9 cellular contexts compared by ENCODE assay signal in the genomic region with DNA sequence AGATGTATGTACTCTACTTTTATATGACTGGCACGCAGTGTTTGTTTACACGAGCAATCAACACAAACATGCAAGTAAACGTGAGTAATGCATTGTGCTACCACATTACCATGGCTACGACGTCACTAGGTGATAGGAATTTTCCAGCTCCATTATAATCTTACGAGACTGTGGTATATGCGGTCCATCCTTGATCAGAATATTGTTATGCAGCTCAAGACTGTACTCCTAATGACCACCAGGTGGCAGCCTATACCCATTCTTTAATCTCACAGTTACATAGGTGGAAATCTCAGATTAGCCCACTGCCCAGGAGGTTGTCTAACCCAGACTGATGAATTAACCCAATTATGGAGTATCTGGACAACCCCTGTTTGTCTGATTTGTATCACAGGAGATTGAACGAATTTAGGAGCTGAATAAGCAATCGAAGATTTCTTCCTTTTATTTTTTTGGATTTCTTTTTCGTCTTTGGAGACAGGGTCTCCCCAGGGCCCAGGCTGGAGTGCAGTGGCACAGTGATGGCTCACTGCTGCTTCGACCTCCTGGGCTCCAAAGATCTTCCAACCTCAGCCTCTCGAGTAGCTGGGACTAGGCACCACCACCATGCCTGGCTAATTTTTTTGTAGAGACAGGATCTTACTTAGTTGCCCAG.
A peak's percentile ranks its signal among the peaks of the same experiment; 100 is the strongest.
DNase-seq lines count a peak whose midpoint lies in the region; ATAC-seq and TF ChIP-seq lines count a peak whose summit lies in the region.
"Had no signal": no experiment of that assay in that cellular context is flagged by ENCODE, and none has a peak within 500 bp of the region (broad histone marks: within the 10 kb centered on the region; RNA-seq: fewer than 3 reads in every experiment).

No MANE protein-coding gene starts in this region.

- H3K27ac ChIP-seq in brain microvascular endothelial cell: no peak overlapping the region
- H3K27ac ChIP-seq: BLaER1 had no signal

- peak; percentile 79 for DNase-seq in SIG-M5 treated with dmso at 0.1 percent for 504 hours (lab: John Stamatoyannopoulos, UW; ENCODE audit: unreplicated experiment)
- no peak for DNase-seq in SIG-M5 (lab: John Stamatoyannopoulos, UW)
- peak; percentile 87 for DNase-seq in NCI-H2029 treated with DMSO at 0.1 percent for 48 hours (lab: John Stamatoyannopoulos, UW)
- peak; percentile 53 for DNase-seq in T-helper 22 cell (ENCODE audit: low read depth)
- peak; percentile 76 for DNase-seq in brain microvascular endothelial cell
- DNase-seq in iPS-NIHi11 (ENCODE audit: low spot score): peak; percentile 79
- DNase-seq in stimulated activated CD4-positive, alpha-beta T cell treated with anti-CD3 and anti-CD28 coated beads, Interleukin-1b, Interleukin-23, amount 100 ng/mL, for 48 hours: peak; percentile 39

- no peak overlapping the region for H3K4me3 ChIP-seq in brain microvascular endothelial cell (ENCODE audit: low read depth, low read length)
- H3K4me3 ChIP-seq: BLaER1 had no signal

- no peaks in the 10 kb centered on the region for H3K36me3 ChIP-seq in brain microvascular endothelial cell (replicated peaks)
- H3K36me3 ChIP-seq: BLaER1 had no signal

- TF ChIP-seq CTCF in brain microvascular endothelial cell (IDR thresholded peaks at IDR 0.05; ENCODE audit: low read depth, low read length, missing control alignments): peak; percentile 81

- peak; percentile 48 for ATAC-seq in HG02938 (IDR thresholded peaks at IDR 0.05; ENCODE audit: unreplicated experiment)

- H3K27me3 ChIP-seq in brain microvascular endothelial cell (replicated peaks): no peaks in the 10 kb centered on the region
- H3K27me3 ChIP-seq: BLaER1 had no signal

- in situ Hi-C loops in brain microvascular endothelial cell (cut with HindIII; ENCODE audit: low pct_ligation_motif_present, low sequenced_read_pairs): no loop called here
